In genomic region chr7:94087664-94088352, GRCh38 we compare ENCODE assay signal across 8 cellular contexts.
A peak's percentile ranks its signal among the peaks of the same experiment; 100 is the strongest.
DNase-seq lines count a peak whose midpoint lies in the region; ATAC-seq and TF ChIP-seq lines count a peak whose summit lies in the region.

No MANE protein-coding gene starts in this region.

- no peaks in the 10 kb centered on the region for H3K27me3 Mint-ChIP-seq in neural progenitor cell (ENCODE audit: insufficient read depth, low read depth)

- no peak overlapping the region for H3K4me3 Mint-ChIP-seq in neural progenitor cell

- no peaks in the 10 kb centered on the region for H3K9me3 Mint-ChIP-seq in neural progenitor cell

- H3F3A ChIP-seq in neural progenitor cell (ENCODE audit: low read depth) = peaks cover 15% of the 10 kb centered on the region

- peak; percentile 84 for DNase-seq in DMS53 (lab: John Stamatoyannopoulos, UW)
- DNase-seq in NCI-H748 (lab: John Stamatoyannopoulos, UW; ENCODE audit: unreplicated experiment) = peak; percentile 77
- DNase-seq in activated CD8-positive, alpha-beta memory T cell treated with anti-CD3 and anti-CD28 coated beads, Interleukin-2, amount 50 U/mL, for 4 hours = peak; percentile 25
- DNase-seq in fibroblast of the aortic adventitia (ENCODE audit: low read depth) = peak; percentile 90
- peak; percentile 72 for DNase-seq in neural progenitor cell (ENCODE audit: low spot score)
- DNase-seq in upper lobe of right lung = no peak

- H3K36me3 ChIP-seq in neural progenitor cell (no peaks in the 10 kb centered on the region), upper lobe of right lung (no peaks in the 10 kb centered on the region)

- peak overlapping the region; percentile 52 for H3K4me2 ChIP-seq in neural progenitor cell

- intact Hi-C loops in upper lobe of right lung (cut with DNase I) = loop anchor here (10.0 kb wide), 1 partner anchor 183 kb away; the partner anchor contains the start of gene GNGT1

- H3K27me3 ChIP-seq in neural progenitor cell (no peaks in the 10 kb centered on the region), upper lobe of right lung (no peaks in the 10 kb centered on the region)

- peak; percentile 73 for TF ChIP-seq CTCF in fibroblast of the aortic adventitia (IDR thresholded peaks at IDR 0.05; ENCODE audit: insufficient read depth, low read length)
- peak; percentile 82 for TF ChIP-seq CTCF in neural progenitor cell (IDR thresholded peaks at IDR 0.05)
- peak; percentile 80 for TF ChIP-seq CTCF in upper lobe of right lung (IDR thresholded peaks at IDR 0.05)

- no peaks in the 10 kb centered on the region for H3K79me2 ChIP-seq in neural progenitor cell (ENCODE audit: low read depth)

- H3K9me3 ChIP-seq in neural progenitor cell (ENCODE audit: low read depth) = no peaks in the 10 kb centered on the region
- no peaks in the 10 kb centered on the region for H3K9me3 ChIP-seq in upper lobe of right lung

- H3K27ac ChIP-seq in neural progenitor cell (no peak overlapping the region), upper lobe of right lung (no peak overlapping the region)

- H3K4me3 ChIP-seq in fibroblast of the aortic adventitia (ENCODE audit: low read depth, low read length) (peak overlapping the region; percentile 5), neural progenitor cell (no peak overlapping the region), upper lobe of right lung (peak overlapping the region; percentile 29)

- H3K4me1 ChIP-seq in neural progenitor cell (peaks cover 20% of the 10 kb centered on the region), upper lobe of right lung (peaks cover 4% of the 10 kb centered on the region)

- no peaks in the 10 kb centered on the region for H3K36me3 Mint-ChIP-seq in neural progenitor cell

- no peak overlapping the region for H3K9ac ChIP-seq in neural progenitor cell

- peaks cover 17% of the 10 kb centered on the region for H3K4me1 Mint-ChIP-seq in neural progenitor cell

- H4K20me1 ChIP-seq in neural progenitor cell (ENCODE audit: low read depth) = no peaks in the 10 kb centered on the region

- no peak overlapping the region for H3K27ac Mint-ChIP-seq in neural progenitor cell

- ATAC-seq in GM19463 (IDR thresholded peaks at IDR 0.05; ENCODE audit: unreplicated experiment) = peak; percentile 95
- peak; percentile 96 for ATAC-seq in HG03520 (IDR thresholded peaks at IDR 0.05; ENCODE audit: unreplicated experiment)
- ATAC-seq in upper lobe of right lung = peak; percentile 88

- peak overlapping the region; percentile 71 for H2AFZ ChIP-seq in neural progenitor cell (replicated peaks)
